23 cellular contexts compared by ENCODE assay signal in genomic region chr17:34071891-34072420, GRCh38.
"Had no signal": no experiment of that assay in that cellular context is flagged by ENCODE, and none has a peak within 500 bp of the region (broad histone marks: within the 10 kb centered on the region; RNA-seq: fewer than 3 reads in every experiment).

No MANE protein-coding gene starts in this region.

- H3K27ac ChIP-seq: body of pancreas, cardiac muscle cell, neural progenitor cell, sigmoid colon, testis, uterus had no signal

- H3K4me2 ChIP-seq: neural progenitor cell had no signal

- H3K9ac ChIP-seq: neural progenitor cell had no signal

- ATAC-seq: body of pancreas; left ventricle myocardium superior; naive thymus-derived CD8-positive, alpha-beta T cell; stimulated activated naive B cell treated with anti-CD40 and anti-IgM and Interleukin-4, amounts not matched to agents 10 μg/mL and 1 μg/mL and 100 μg/mL, for 72 hours had no signal

- H3K27me3 Mint-ChIP-seq: progenitor cell of endocrine pancreas had no signal

- H3K36me3 ChIP-seq: cardiac muscle cell, neural progenitor cell, sigmoid colon, uterus had no signal

- H3K4me3 Mint-ChIP-seq: activated naive CD4-positive, alpha-beta T cell treated with anti-CD3 and anti-CD28 coated beads, Interleukin-2, amount 50 U/mL, for 24 hours; mesothelial cell of epicardium; naive thymus-derived CD8-positive, alpha-beta T cell; neural progenitor cell; stimulated activated naive B cell treated with anti-CD40 and anti-IgM and Interleukin-4, amounts not matched to agents 10 μg/mL and 1 μg/mL and 100 μg/mL, for 72 hours had no signal

- H3K27ac Mint-ChIP-seq: activated naive CD4-positive, alpha-beta T cell treated with anti-CD3 and anti-CD28 coated beads, Interleukin-2, amount 50 U/mL, for 24 hours; mesothelial cell of epicardium; naive thymus-derived CD8-positive, alpha-beta T cell; neural progenitor cell; progenitor cell of endocrine pancreas; stimulated activated naive B cell treated with anti-CD40 and anti-IgM and Interleukin-4, amounts not matched to agents 10 μg/mL and 1 μg/mL and 100 μg/mL, for 72 hours had no signal

- H3K4me1 ChIP-seq: neural progenitor cell, sigmoid colon, testis, uterus had no signal

- H3K4me1 Mint-ChIP-seq: activated naive CD4-positive, alpha-beta T cell treated with anti-CD3 and anti-CD28 coated beads, Interleukin-2, amount 50 U/mL, for 24 hours; mesothelial cell of epicardium; naive thymus-derived CD8-positive, alpha-beta T cell; stimulated activated naive B cell treated with anti-CD40 and anti-IgM and Interleukin-4, amounts not matched to agents 10 μg/mL and 1 μg/mL and 100 μg/mL, for 72 hours had no signal

- H3K9me3 Mint-ChIP-seq: activated naive CD4-positive, alpha-beta T cell treated with anti-CD3 and anti-CD28 coated beads, Interleukin-2, amount 50 U/mL, for 24 hours; mesothelial cell of epicardium; neural progenitor cell had no signal

- H3K36me3 Mint-ChIP-seq: mesothelial cell of epicardium; naive thymus-derived CD8-positive, alpha-beta T cell; neural progenitor cell; stimulated activated naive B cell treated with anti-CD40 and anti-IgM and Interleukin-4, amounts not matched to agents 10 μg/mL and 1 μg/mL and 100 μg/mL, for 72 hours had no signal

- H3K27me3 ChIP-seq: body of pancreas, cardiac muscle cell, neural progenitor cell, sigmoid colon, testis, uterus had no signal

- H3K4me3 ChIP-seq: body of pancreas, cardiac muscle cell, neural progenitor cell, sigmoid colon, testis, uterus had no signal

- H2AFZ ChIP-seq: neural progenitor cell had no signal

- H3K9me3 ChIP-seq: body of pancreas, sigmoid colon, testis, uterus had no signal

- DNase-seq: activated CD4-positive, alpha-beta T cell treated with anti-CD3 and anti-CD28 coated beads for 1 hour; activated gamma-delta T cell treated with Interleukin-2 at 50 U/mL for 16 hours; activated T-cell treated with anti-CD3 and anti-CD28 coated beads, Interleukin-2, amount 50 U/mL, for 1 hour; anterior cingulate cortex; body of pancreas; effector CD4-positive, alpha-beta T cell; foreskin fibroblast; left ventricle myocardium superior; mammary epithelial cell; naive thymus-derived CD8-positive, alpha-beta T cell; retina; sigmoid colon; stimulated activated CD4-positive, alpha-beta T cell treated with anti-CD3 and anti-CD28 coated beads, Interleukin-2, amount 100 ng/mL, for 48 hours; stimulated activated CD8-positive, alpha-beta memory T cell treated with anti-CD3 and anti-CD28 coated beads, Interleukin-4, amount 100 ng/mL, for 48 hours; stimulated activated naive B cell treated with anti-CD40 and anti-IgM and Interleukin-4, amounts not matched to agents 10 μg/mL and 1 μg/mL and 100 μg/mL, for 72 hours; testis; trophoblast cell; uterus had no signal
